28 cellular contexts compared by ENCODE assay signal in the genomic region with DNA sequence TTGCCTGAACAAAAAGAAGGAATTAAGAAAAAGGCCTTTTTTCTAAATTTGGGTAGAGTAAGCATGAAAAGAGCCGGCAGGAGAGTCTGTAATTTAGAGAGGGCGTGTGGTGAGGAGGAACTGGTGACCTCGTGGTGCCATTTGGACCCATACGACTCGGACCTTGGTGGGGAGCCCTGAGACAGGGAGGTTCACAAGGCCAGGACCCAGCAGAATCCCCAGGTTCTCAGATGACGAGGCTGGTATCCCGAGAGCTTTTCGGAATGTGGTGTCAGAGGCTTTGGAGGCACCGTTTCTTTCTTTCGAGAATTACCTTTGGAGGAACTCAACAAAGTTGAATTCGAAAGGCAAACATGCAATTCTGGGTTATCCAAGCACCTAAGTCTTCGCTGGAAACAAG. TPM values are rescaled to one million over a fixed set of nuclear protein-coding genes. Genes with fewer than 3 reads are reported as not detected.
"Had no signal": no experiment of that assay in that cellular context is flagged by ENCODE, and none has a peak within 500 bp of the region (broad histone marks: within the 10 kb centered on the region; RNA-seq: fewer than 3 reads in every experiment).

No MANE protein-coding gene starts in this region.

- H3K27ac ChIP-seq: brain microvascular endothelial cell, esophagus muscularis mucosa, lower lobe of right lung, pancreas, thoracic aorta, WERI-Rb-1 had no signal

- H3K27ac Mint-ChIP-seq: activated naive CD4-positive, alpha-beta T cell treated with anti-CD3 and anti-CD28 coated beads for 36 hours; activated naive CD8-positive, alpha-beta T cell treated with anti-CD3 and anti-CD28 coated beads, Interleukin-2, amount 10 ng/mL, durations not matched to agents 7 days and 5 days; activated T-helper 1 cell treated with anti-CD3 and anti-CD28 coated beads, Interleukin-12 subunit alpha, Interleukin-12 subunit beta, Interleukin-2, Interleukin-4 antibody, amounts not matched to agents 30 ng/mL and 10 ng/mL and 1 ng/mL, durations not matched to agents 14 hours and 24 hours and 36 hours; T-helper 17 cell had no signal

- ATAC-seq: activated CD4-positive, CD25-positive, alpha-beta regulatory T cell treated with anti-CD3 and anti-CD28 coated beads, Interleukin-2, amount 50 U/mL, for 24 hours; T-helper 17 cell had no signal

- H3K36me3 ChIP-seq: brain microvascular endothelial cell, esophagus muscularis mucosa, left lung, pancreas, prostate gland, thoracic aorta, WERI-Rb-1 had no signal

- H3K9me3 Mint-ChIP-seq: activated naive CD4-positive, alpha-beta T cell treated with anti-CD3 and anti-CD28 coated beads for 36 hours; activated naive CD8-positive, alpha-beta T cell treated with anti-CD3 and anti-CD28 coated beads, Interleukin-2, amount 10 ng/mL, durations not matched to agents 7 days and 5 days; activated T-helper 1 cell treated with anti-CD3 and anti-CD28 coated beads, Interleukin-12 subunit alpha, Interleukin-12 subunit beta, Interleukin-2, Interleukin-4 antibody, amounts not matched to agents 30 ng/mL and 10 ng/mL and 1 ng/mL, durations not matched to agents 14 hours and 24 hours and 36 hours had no signal

- H3K27me3 ChIP-seq: brain microvascular endothelial cell, pancreas had no signal

- H3K4me3 ChIP-seq: esophagus muscularis mucosa, left lung, lower lobe of right lung, mucosa of descending colon, pancreas, prostate gland, thoracic aorta had no signal

- H3K4me1 ChIP-seq: esophagus muscularis mucosa, left lung, lower lobe of right lung, pancreas had no signal

- H3K36me3 Mint-ChIP-seq: activated naive CD8-positive, alpha-beta T cell treated with anti-CD3 and anti-CD28 coated beads, Interleukin-2, amount 10 ng/mL, durations not matched to agents 7 days and 5 days had no signal

- DNase-seq: activated CD4-positive, alpha-beta T cell treated with anti-CD3 and anti-CD28 coated beads for 48 hours; activated CD4-positive, alpha-beta T cell treated with anti-CD3 and anti-CD28 coated beads, Interleukin-2, amount 50 U/mL, for 48 hours; activated CD8-positive, alpha-beta memory T cell treated with anti-CD3 and anti-CD28 coated beads for 24 hours; activated effector memory CD4-positive, alpha-beta T cell treated with anti-CD3 and anti-CD28 coated beads, Interleukin-2, amount 50 U/mL, for 16 hours; activated naive CD4-positive, alpha-beta T cell treated with anti-CD3 and anti-CD28 coated beads for 36 hours; activated naive CD8-positive, alpha-beta T cell treated with anti-CD3 and anti-CD28 coated beads, Interleukin-2, amount 10 ng/mL, durations not matched to agents 7 days and 5 days; amniotic stem cell; brain microvascular endothelial cell; central memory CD4-positive, alpha-beta T cell; dermis blood vessel endothelial cell; effector CD4-positive, alpha-beta T cell; kidney glomerular epithelial cell; left lung; lower lobe of right lung; mucosa of descending colon; pancreas; retina; stimulated activated CD4-positive, alpha-beta T cell treated with anti-CD3 and anti-CD28 coated beads, Interleukin-2, amount 100 ng/mL, for 48 hours; stimulated activated naive CD4-positive, alpha-beta T cell treated with Interleukin-2 at 50 U/mL for 16 hours; T-helper 17 cell; T1000; WERI-Rb-1 had no signal

- H3K9me3 ChIP-seq: esophagus muscularis mucosa, left lung, lower lobe of right lung, mucosa of descending colon, pancreas, prostate gland, thoracic aorta had no signal

RNA-seq across cellular contexts. Expression of a gene that starts 34.8 kb away (rescaled TPM):
- total RNA-seq: activated T-helper 1 cell treated with anti-CD3 and anti-CD28 coated beads, Interleukin-12 subunit alpha, Interleukin-12 subunit beta, Interleukin-2, Interleukin-4 antibody, amounts not matched to agents 30 ng/mL and 10 ng/mL and 1 ng/mL, durations not matched to agents 14 hours and 24 hours and 36 hours; dermis blood vessel endothelial cell; myocyte had no signal
